In genomic region chr5:115930171-115930570, GRCh38 we compare ENCODE assay signal across 8 cellular contexts. TPM values are rescaled to one million over a fixed set of nuclear protein-coding genes. Genes with fewer than 3 reads are reported as not detected.
A peak's percentile ranks its signal among the peaks of the same experiment; 100 is the strongest.
DNase-seq lines count a peak whose midpoint lies in the region; ATAC-seq, FAIRE-seq and TF ChIP-seq lines count a peak whose summit lies in the region.
"Not testable (repeated sequence)": the region's sequence is repeated elsewhere in the genome, so short reads cannot be mapped to it uniquely, and the experiment has no call there.
"Had no signal": no experiment of that assay in that cellular context is flagged by ENCODE, and none has a peak within 500 bp of the region (broad histone marks: within the 10 kb centered on the region; RNA-seq: fewer than 3 reads in every experiment).

No MANE protein-coding gene starts in this region.

- in situ Hi-C loops in Caki2 (cut with HindIII; ENCODE audit: low pct_unique_long_range_greater_than_20kb, low sequenced_read_pairs), result not testable (repeated sequence)

- H3K4me2 ChIP-seq in trophoblast cell (ENCODE audit: low read length), result not testable (repeated sequence)

- H2AFZ ChIP-seq in trophoblast cell (ENCODE audit: insufficient read depth, low read length, poor library complexity), result not testable (repeated sequence)

- peak overlapping the region; percentile 53 for H3K27ac ChIP-seq in RWPE2 (ENCODE audit: poor library complexity, severe bottlenecking)
- H3K27ac ChIP-seq in trophoblast cell (ENCODE audit: low read depth, low read length), result not testable (repeated sequence)

- not testable (repeated sequence) for H4K91ac ChIP-seq in trophoblast cell (ENCODE audit: low read depth, low read length)

- not testable (repeated sequence) for H3K23ac ChIP-seq in trophoblast cell (ENCODE audit: low read length)

- H3K9ac ChIP-seq in trophoblast cell (ENCODE audit: low read length), result not testable (repeated sequence)

- not testable (repeated sequence) for H2AK5ac ChIP-seq in trophoblast cell (ENCODE audit: low read length)

- H4K8ac ChIP-seq in trophoblast cell (ENCODE audit: low read depth, low read length), result not testable (repeated sequence)

- H3K9me3 ChIP-seq in RWPE2 (ENCODE audit: severe bottlenecking); trophoblast cell (ENCODE audit: insufficient read depth, low read depth, low read length): not testable (repeated sequence)

- H3K79me1 ChIP-seq in trophoblast cell (ENCODE audit: low read length), result not testable (repeated sequence)

- not testable (repeated sequence) for H2BK12ac ChIP-seq in trophoblast cell (ENCODE audit: low read length)

- H3K4ac ChIP-seq in trophoblast cell (ENCODE audit: low read depth, low read length), result not testable (repeated sequence)

- H3K4me3 ChIP-seq in RWPE2 (ENCODE audit: severe bottlenecking); epithelial cell of esophagus (ENCODE audit: low read length); trophoblast cell (ENCODE audit: low read depth, low read length): not testable (repeated sequence)

- not testable (repeated sequence) for TF ChIP-seq CTCF in RWPE2 (IDR thresholded peaks at IDR 0.05; ENCODE audit: poor library complexity, severe bottlenecking); epithelial cell of esophagus (IDR thresholded peaks at IDR 0.05; ENCODE audit: insufficient read depth, low read depth, low read length, missing control alignments)

- not testable (repeated sequence) for H3K18ac ChIP-seq in trophoblast cell (ENCODE audit: low read length)

- H2BK120ac ChIP-seq in trophoblast cell (ENCODE audit: insufficient read depth, low read length, poor library complexity), result not testable (repeated sequence)

- no CpG with 5 or more reads among the region's 17 CpGs for WGBS in trophoblast cell (ENCODE audit: extremely low coverage, insufficient coverage, insufficient read length)

- H4K12ac ChIP-seq in trophoblast cell (ENCODE audit: low read depth, low read length), result not testable (repeated sequence)

- not testable (repeated sequence) for ATAC-seq in RWPE2 (ENCODE audit: low read depth)

- H3K36me3 ChIP-seq in RWPE2 (ENCODE audit: low read depth); trophoblast cell (ENCODE audit: control insufficient read depth in 1 of 2, insufficient read depth in 2 of 2, low read length in 2 of 2): not testable (repeated sequence)

- H3K4me1 ChIP-seq in RWPE2 (ENCODE audit: insufficient read depth, poor library complexity, severe bottlenecking); trophoblast cell (ENCODE audit: control insufficient read depth in 1 of 2, insufficient read depth in 2 of 2, low read length in 2 of 2): not testable (repeated sequence)

- not testable (repeated sequence) for H3K27me3 ChIP-seq in RWPE2 (ENCODE audit: insufficient read depth, poor library complexity, severe bottlenecking); trophoblast cell (ENCODE audit: insufficient read depth, low read length)

- not testable (repeated sequence) for H3K79me2 ChIP-seq in trophoblast cell (ENCODE audit: control insufficient read depth, insufficient read depth, low read length, poor library complexity)

- not testable (repeated sequence) for H2BK5ac ChIP-seq in trophoblast cell (ENCODE audit: low read depth, low read length, poor library complexity)

- DNase-seq in Caki2 (ENCODE audit: low read depth) (peak; percentile 69), H4 (ENCODE audit: low spot score) (peak; percentile 80), NCI-H748 (lab: John Stamatoyannopoulos, UW; ENCODE audit: unreplicated experiment) (peak; percentile 13), epithelial cell of esophagus (ENCODE audit: low read depth) (peak; percentile 17), trophoblast cell (peak; percentile 94 to 97)
- DNase-seq in HTR-8/SVneo (ENCODE audit: insufficient read length, low spot score); RWPE2 (ENCODE audit: low spot score): not testable (repeated sequence)

- not testable (repeated sequence) for H3K14ac ChIP-seq in trophoblast cell (ENCODE audit: low read length)

- peak; percentile 95 for FAIRE-seq in HTR-8/SVneo (lab: Jason Lieb, UNC)

RNA-seq across cellular contexts. Expression of gene LVRN, which starts 32.1 kb away (rescaled TPM):
- not detected in 2 replicates for total RNA-seq in Caki2 (2014; rRNA removed; shearing (Covaris generic); ENCODE audit: low replicate concordance)
- total RNA-seq in H4 (2014; rRNA removed; shearing (Covaris generic)), result not detected in 2 replicates
- 0.42 and 0.66 TPM in 2 replicates for polyA plus RNA-seq in trophoblast cell (2013)
- total RNA-seq: CD4-positive, alpha-beta memory T cell had no signal
- polyA plus RNA-seq: CD4-positive, alpha-beta memory T cell had no signal
